Comparison of ENCODE assay signal across 9 cellular contexts in the genomic region with DNA sequence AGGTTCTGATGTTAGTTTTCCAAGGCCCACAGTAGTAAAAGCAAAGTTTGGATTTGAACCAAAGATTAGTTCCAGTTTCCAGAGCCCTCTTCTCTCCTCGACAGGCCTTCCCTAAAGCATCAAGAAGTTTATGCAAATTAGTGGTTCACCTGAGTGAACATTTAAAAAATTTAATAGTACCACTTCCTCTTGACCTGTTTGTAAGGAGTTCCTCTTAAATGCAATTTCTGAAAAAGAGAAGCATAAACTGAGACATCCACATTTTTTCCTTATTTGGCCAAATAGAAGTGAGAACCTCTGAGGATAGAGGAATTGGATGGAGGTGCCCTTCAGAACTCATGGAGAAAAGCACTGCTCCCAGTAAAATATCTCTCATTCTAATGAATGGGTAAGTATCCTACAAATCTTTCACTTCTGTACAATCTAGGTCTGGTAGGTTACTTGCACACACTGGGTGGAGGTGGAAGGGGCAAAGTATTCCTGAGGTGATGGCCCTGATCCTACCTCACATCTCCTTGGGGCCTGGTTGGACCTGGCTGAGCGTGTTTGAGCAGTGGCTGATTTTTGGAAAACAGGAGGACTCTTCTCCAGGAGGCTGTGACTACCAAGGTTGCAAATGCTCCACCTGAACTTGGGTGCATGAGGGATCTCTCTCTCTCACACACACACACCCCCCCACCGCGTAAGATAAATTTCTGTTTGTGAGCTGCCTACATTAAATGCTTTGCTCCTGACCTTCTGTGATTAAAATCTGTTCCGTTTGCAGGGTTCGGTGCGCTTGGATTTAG. TPM values are rescaled to one million over a fixed set of nuclear protein-coding genes. Genes with fewer than 3 reads are reported as not detected.
DNase-seq lines count a peak whose midpoint lies in the region; TF ChIP-seq lines count a peak whose summit lies in the region.
"Had no signal": no experiment of that assay in that cellular context is flagged by ENCODE, and none has a peak within 500 bp of the region (broad histone marks: within the 10 kb centered on the region; RNA-seq: fewer than 3 reads in every experiment).

No MANE protein-coding gene starts in this region.

- TF ChIP-seq CTCF in Peyer's patch (IDR thresholded peaks at IDR 0.05) (no peak), foreskin fibroblast (IDR thresholded peaks at IDR 0.05; ENCODE audit: low read depth, low read length) (no peak)

- H3K9me3 ChIP-seq in HAP-1 (no peaks in the 10 kb centered on the region), Peyer's patch (no peaks in the 10 kb centered on the region)

- H3K36me3 ChIP-seq in HAP-1 (replicated peaks) (no peaks in the 10 kb centered on the region), Peyer's patch (no peaks in the 10 kb centered on the region)

- no peak for TF ChIP-seq POLR2A in Peyer's patch (IDR thresholded peaks at IDR 0.05)

- H3K4me3 ChIP-seq in HAP-1 = peak overlapping the region; percentile 47
- H3K4me3 ChIP-seq in Peyer's patch = peak overlapping the region; percentile 64 to 86 (median 78)
- peak overlapping the region; percentile 85 to 89 for H3K4me3 ChIP-seq in foreskin fibroblast (ENCODE audit: low read depth in 1 of 2, low read length in 2 of 2)
- peak overlapping the region; percentile 44 to 88 (median 79) for H3K4me3 ChIP-seq in skin epidermis

- H3K4me1 ChIP-seq in HAP-1 (peaks cover 3% of the 10 kb centered on the region; the same call in 1 of the 2 replicates), Peyer's patch (peaks cover 0 to 10% (median 1%) of the 10 kb centered on the region in 4 donors)

- in situ Hi-C loops in HAP-1 (cut with MboI; ENCODE audit: low sequenced_read_pairs) = no loop called here

- no peaks in the 10 kb centered on the region for H3K27me3 ChIP-seq in HAP-1 (ENCODE audit: low read depth)
- H3K27me3 ChIP-seq in Peyer's patch = no peaks in the 10 kb centered on the region

- H3K27ac ChIP-seq in Peyer's patch = peak overlapping the region; percentile 84 to 90 (median 88)
- peak overlapping the region in 20 of 21 experiments; percentile 84 to 98 (median 96) for H3K27ac ChIP-seq in skin epidermis
- H3K27ac ChIP-seq: 22Rv1 had no signal

- DNase-seq in DMS53 (lab: John Stamatoyannopoulos, UW) = peak; percentile 3
- no peak for DNase-seq in DMS53 treated with DMSO at 0.1 percent for 48 hours (lab: John Stamatoyannopoulos, UW; ENCODE audit: unreplicated experiment)
- no peak for DNase-seq in HAP-1 (ENCODE audit: low spot score in 2 of 2)
- DNase-seq in Peyer's patch = peak in 2 of 3 donors; percentile 61 to 63
- DNase-seq in foreskin fibroblast = no peak
- no peak for DNase-seq in NCI-H187 (lab: John Stamatoyannopoulos, UW)
- DNase-seq in NCI-H1930 (lab: John Stamatoyannopoulos, UW) = no peak

RNA-seq across cellular contexts. Expression of a gene that starts 1.0 kb away (rescaled TPM):
- total RNA-seq in Peyer's patch = 10 to 100 TPM; 12.6 to 71.8 (median 16.2) TPM

Comparison
In these comparisons a context has a peak if more than half of its experiments do, and no peak if none do; other contexts are left out.
1. DNase-seq: peak in DMS53 (single experiment) and Peyer's patch (2 of 3); none in DMS53 treated with DMSO at 0.1 percent for 48 hours (single experiment), HAP-1 (0 of 2), foreskin fibroblast (0 of 2), NCI-H187 (0 of 2) and NCI-H1930 (0 of 2).
2. Peak in every context shown above with its lines, with median percentiles within 50 percentile points of each other: H3K4me3 ChIP-seq.